Comparison of ENCODE assay signal across 18 cellular contexts in the genomic region with DNA sequence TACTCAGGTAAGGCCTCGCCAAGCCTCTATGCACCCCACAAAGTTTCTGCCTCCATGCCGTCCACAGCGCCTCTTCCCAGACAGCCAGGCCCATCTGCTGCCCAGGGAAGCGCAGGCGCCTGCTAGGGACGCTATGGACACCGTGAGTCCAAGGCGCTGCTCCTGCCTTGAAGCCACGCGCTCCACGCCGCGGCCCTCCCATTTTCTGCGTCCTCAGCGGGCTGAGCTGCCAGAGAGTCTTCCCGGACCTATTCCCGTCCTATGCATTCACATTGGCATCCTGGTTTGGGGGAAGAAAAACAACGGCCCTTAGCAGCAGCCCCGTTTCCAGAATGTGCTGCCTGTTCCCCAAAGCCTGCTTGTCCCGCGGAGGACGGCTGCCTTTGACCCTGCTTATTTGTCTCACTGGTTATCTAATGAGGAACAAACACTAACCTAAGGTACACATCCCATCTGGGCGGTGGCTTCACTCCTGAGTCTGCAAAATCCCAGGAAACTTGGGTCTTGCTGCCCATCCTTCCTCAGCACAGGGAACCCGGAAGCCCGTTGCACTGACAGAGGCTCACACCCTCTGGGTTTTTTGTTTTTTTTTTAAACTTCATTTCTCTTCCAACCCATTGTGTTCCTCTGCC.
"Had no signal": no experiment of that assay in that cellular context is flagged by ENCODE, and none has a peak within 500 bp of the region (broad histone marks: within the 10 kb centered on the region; RNA-seq: fewer than 3 reads in every experiment).

No MANE protein-coding gene starts in this region.

- H3K4me1 Mint-ChIP-seq: memory B cell; naive B cell; stimulated activated effector memory CD8-positive, alpha-beta T cell treated with anti-CD3 and anti-CD28 coated beads, Interleukin-12 subunit alpha, Interleukin-12 subunit beta, amount 100 ng/mL, for 72 hours had no signal

- H3K27me3 Mint-ChIP-seq: effector memory CD8-positive, alpha-beta T cell; memory B cell; naive B cell; stimulated activated naive CD8-positive, alpha-beta T cell treated with anti-CD3 and anti-CD28 coated beads, Interleukin-15, Interleukin-2, amounts not matched to agents 100 ng/mL and 50 ng/mL, for 24 hours had no signal

- H3K27ac Mint-ChIP-seq: memory B cell; nephron; stimulated activated effector memory CD8-positive, alpha-beta T cell treated with anti-CD3 and anti-CD28 coated beads, Interleukin-12 subunit alpha, Interleukin-12 subunit beta, amount 100 ng/mL, for 72 hours; stimulated activated naive CD8-positive, alpha-beta T cell treated with anti-CD3 and anti-CD28 coated beads, Interleukin-15, Interleukin-2, amounts not matched to agents 100 ng/mL and 50 ng/mL, for 24 hours had no signal

- H3K27me3 ChIP-seq: esophagus squamous epithelium, right lobe of liver, tibial artery, upper lobe of left lung, uterus had no signal

- H3K9me3 ChIP-seq: esophagus squamous epithelium, left ventricle myocardium inferior, lower lobe of right lung, psoas muscle, right lobe of liver, tibial artery, upper lobe of left lung, uterus had no signal

- DNase-seq: effector memory CD8-positive, alpha-beta T cell; esophagus squamous epithelium; foreskin fibroblast; left ventricle myocardium inferior; lower lobe of right lung; naive B cell; psoas muscle; retina; stimulated activated CD4-positive, alpha-beta T cell treated with anti-CD3 and anti-CD28 coated beads, Interleukin-4, amount 100 ng/mL, for 1 hour; stimulated activated CD8-positive, alpha-beta memory T cell treated with anti-CD3 and anti-CD28 coated beads, Interleukin-4, amount 100 ng/mL, for 48 hours; tibial artery; uterus had no signal

- H3K4me1 ChIP-seq: esophagus squamous epithelium, left ventricle myocardium inferior, lower lobe of right lung, psoas muscle, right lobe of liver, tibial artery, upper lobe of left lung, uterus had no signal

- H3K4me3 Mint-ChIP-seq: effector memory CD8-positive, alpha-beta T cell; memory B cell; naive B cell; nephron; stimulated activated effector memory CD8-positive, alpha-beta T cell treated with anti-CD3 and anti-CD28 coated beads, Interleukin-12 subunit alpha, Interleukin-12 subunit beta, amount 100 ng/mL, for 72 hours; stimulated activated naive CD8-positive, alpha-beta T cell treated with anti-CD3 and anti-CD28 coated beads, Interleukin-15, Interleukin-2, amounts not matched to agents 100 ng/mL and 50 ng/mL, for 24 hours had no signal

- H3K4me3 ChIP-seq: esophagus squamous epithelium, left ventricle myocardium inferior, lower lobe of right lung, psoas muscle, right lobe of liver, tibial artery, upper lobe of left lung, uterus had no signal

- H3K36me3 ChIP-seq: uterus had no signal

- H3K27ac ChIP-seq: esophagus squamous epithelium, left ventricle myocardium inferior, lower lobe of right lung, psoas muscle, right lobe of liver, tibial artery, upper lobe of left lung, uterus had no signal

- ATAC-seq: effector memory CD8-positive, alpha-beta T cell; psoas muscle; stimulated activated effector memory CD8-positive, alpha-beta T cell treated with anti-CD3 and anti-CD28 coated beads, Interleukin-12 subunit alpha, Interleukin-12 subunit beta, amount 100 ng/mL, for 72 hours had no signal
